19 cellular contexts compared by ENCODE assay signal in the genomic region with DNA sequence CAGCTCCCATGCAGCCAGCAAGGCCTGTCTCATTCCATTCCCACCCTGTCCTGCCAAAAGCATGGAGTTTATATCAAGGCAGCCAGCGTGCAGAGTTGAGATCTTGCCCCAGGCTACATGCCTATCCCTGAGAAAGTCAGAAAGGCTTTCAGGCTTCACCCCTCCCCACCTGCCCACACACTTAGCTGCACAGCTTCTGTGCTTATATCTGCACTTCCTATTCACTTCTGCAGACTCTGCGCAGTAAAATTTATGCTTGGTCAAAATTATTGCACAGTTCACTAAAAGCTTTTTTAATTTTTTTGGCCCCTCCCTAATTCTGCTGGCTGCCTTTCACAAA. TPM values are rescaled to one million over a fixed set of nuclear protein-coding genes. Genes with fewer than 3 reads are reported as not detected.
DNase-seq lines count a peak whose midpoint lies in the region; ATAC-seq, FAIRE-seq and TF ChIP-seq lines count a peak whose summit lies in the region.
"Had no signal": no experiment of that assay in that cellular context is flagged by ENCODE, and none has a peak within 500 bp of the region (broad histone marks: within the 10 kb centered on the region; RNA-seq: fewer than 3 reads in every experiment).

No MANE protein-coding gene starts in this region.

- peak; percentile 42 for DNase-seq in D341Med (ENCODE audit: low spot score)
- DNase-seq in HPDE6-E6E7 (ENCODE audit: extremely low spot score), result peak; percentile 43
- DNase-seq in K562 (ENCODE audit: extremely low read depth in 1 of 4, low spot score in 3 of 4), result peak in 1 of 4 experiments; percentile 14
- DNase-seq in mesothelial cell of epicardium (ENCODE audit: low spot score in 2 of 2, unreplicated experiment in 2 of 2), result peak in 1 of 2 experiments; percentile 26
- no peak for DNase-seq in SW 1271 (lab: John Stamatoyannopoulos, UW)
- DNase-seq in germinal center (ENCODE audit: low spot score), result no peak
- DNase-seq: activated CD4-positive, CD25-positive, alpha-beta regulatory T cell; erythroblast; Kasumi-1; NCI-H1694; NCI-H510A treated with DMSO at 0.1 percent for 48 hours; T-helper 1 cell had no signal

- peaks cover 19% of the 10 kb centered on the region for H3K4me1 Mint-ChIP-seq in mesothelial cell of epicardium
- H3K4me1 Mint-ChIP-seq: stimulated activated naive CD8-positive, alpha-beta T cell treated with anti-CD3 and anti-CD28 coated beads, Interleukin-15, amount 100 ng/mL, for 72 hours had no signal

- intact Hi-C loops in K562 (cut with micrococcal nuclease), result no loop called here

- TF ChIP-seq POLR2A in K562 (conservative IDR thresholded peaks at IDR 0.05), result no peak

- peak overlapping the region; percentile 9 to 57; a peak in 2 of 4 replicates for H3K9ac ChIP-seq in K562 (ENCODE audit: insufficient read depth in 1 of 2, low read depth in 2 of 2, low read length in 2 of 2)

- H4K20me1 ChIP-seq in K562 (replicated peaks; ENCODE audit: control insufficient read depth, insufficient read depth, low read length), result no peaks in the 10 kb centered on the region

- TF ChIP-seq EP300 in K562 (IDR thresholded peaks at IDR 0.05; ENCODE audit: low read length), result no peak

- TF ChIP-seq CTCF in K562 (IDR thresholded peaks at IDR 0.05 in 2 of 3, conservative IDR thresholded peaks at IDR 0.05 in 1 of 3; ENCODE audit: insufficient read depth in 2 of 3, low read depth in 1 of 3, low read length in 3 of 3) (no peak), mesothelial cell of epicardium (IDR thresholded peaks at IDR 0.05; ENCODE audit: unreplicated experiment) (no peak)

- no peak for FAIRE-seq in K562 (lab: Jason Lieb, UNC)
- FAIRE-seq: GM19239 had no signal

- peak overlapping the region; percentile 74 for H3K4me2 ChIP-seq in K562 (ENCODE audit: insufficient read depth, low read length)

- H3K4me3 Mint-ChIP-seq in mesothelial cell of epicardium, result peak overlapping the region; percentile 63

- 19% methylated on average over 2 of the region's 2 CpGs for WGBS in K562 (ENCODE audit: insufficient coverage, low coverage, missing lambda C conversion rate)

- no peak for TF ChIP-seq RAD21 in K562 (CRISPR knock-in tag; conservative IDR thresholded peaks at IDR 0.05 in 1 of 2, IDR thresholded peaks at IDR 0.05 in 1 of 2)

- POLR2A ChIA-PET in K562 (lab: Yijun Ruan, JAX), result interaction anchor here (0.6 to 1.8 kb wide), 4 partner anchors 9 to 59 kb away, joined by 3 to 8 read pairs (median 5); partner anchors contain the start of genes ZNF675 and ZNF681

- no peaks in the 10 kb centered on the region for H3K36me3 Mint-ChIP-seq in mesothelial cell of epicardium

- no peaks in the 10 kb centered on the region for H3K9me3 ChIP-seq in K562 (replicated peaks; ENCODE audit: control insufficient read depth, insufficient read depth, low read depth, low read length)
- H3K9me3 ChIP-seq: vagina had no signal

- CTCF ChIA-PET in K562 (lab: Yijun Ruan, JAX; ENCODE audit: low intra/inter-chr PET ratio), result no interaction called here

- no peaks in the 10 kb centered on the region for H3K36me3 ChIP-seq in K562 (ENCODE audit: control insufficient read depth, insufficient read depth, low read length)
- H3K36me3 ChIP-seq: vagina had no signal

- peak; percentile 77 for ATAC-seq in K562
- ATAC-seq in HG03095 (IDR thresholded peaks at IDR 0.05; ENCODE audit: unreplicated experiment), result no peak
- no peak for ATAC-seq in GM19328 (IDR thresholded peaks at IDR 0.05; ENCODE audit: unreplicated experiment)

- peaks cover 0 to 9% of the 10 kb centered on the region in 2 experiments; a peak in 3 of 5 replicates for H3K4me1 ChIP-seq in K562 (replicated peaks in 1 of 2; ENCODE audit: control insufficient read depth in 2 of 2, insufficient read depth in 2 of 2, low read length in 2 of 2)
- H3K4me1 ChIP-seq: vagina had no signal

- H3K27me3 Mint-ChIP-seq in mesothelial cell of epicardium (ENCODE audit: low read depth), result no peaks in the 10 kb centered on the region
- H3K27me3 Mint-ChIP-seq: stimulated activated naive CD8-positive, alpha-beta T cell treated with anti-CD3 and anti-CD28 coated beads, Interleukin-15, amount 100 ng/mL, for 72 hours had no signal

- in situ Hi-C loops in K562 (cut with MboI), result no loop called here

- H3K4me3 ChIP-seq in K562, result peak overlapping the region; percentile 26
- H3K4me3 ChIP-seq: coronary artery, vagina had no signal

- H3K27ac ChIP-seq in K562 (ENCODE audit: extremely low read depth, low read depth, low read length), result peak overlapping the region; percentile 64
- H3K27ac ChIP-seq: coronary artery, HL-60, vagina had no signal

- no TSS peak for BruUV-seq in K562 (replicated peaks; lab: Mats Ljungman, UMichigan)

- H3K27ac Mint-ChIP-seq in mesothelial cell of epicardium, result peak overlapping the region; percentile 98

- peaks cover 5% of the 10 kb centered on the region for H3K9me3 Mint-ChIP-seq in mesothelial cell of epicardium

- H3K27me3 ChIP-seq in K562 (ENCODE audit: control insufficient read depth in 2 of 2, insufficient read depth in 2 of 2, low read length in 2 of 2), result no peaks in the 10 kb centered on the region
- H3K27me3 ChIP-seq: vagina had no signal

- H3K9me1 ChIP-seq in K562 (ENCODE audit: control insufficient read depth, insufficient read depth, low read length), result no peaks in the 10 kb centered on the region

- H2AFZ ChIP-seq in K562 (ENCODE audit: low read depth, low read length), result peak overlapping the region; percentile 93

- H3K79me2 ChIP-seq in K562 (ENCODE audit: control insufficient read depth, insufficient read depth, low read length), result no peaks in the 10 kb centered on the region

TF ChIP-seq in K562, 482 proteins besides CTCF, POLR2A, EP300 and RAD21 (continues in another document):
- TF ChIP-seq ETV5 (CRISPR knock-in tag; IDR thresholded peaks at IDR 0.05; ENCODE audit: low read depth) (no peak), ZBTB8A (IDR thresholded peaks at IDR 0.05; ENCODE audit: partially characterized antibody) (no peak), ZBTB34 (CRISPR knock-in tag; IDR thresholded peaks at IDR 0.05) (no peak), ZNF583 (CRISPR knock-in tag; IDR thresholded peaks at IDR 0.05) (no peak), PHF8 (IDR thresholded peaks at IDR 0.05; ENCODE audit: borderline replicate concordance, low read length) (0 out of 2 replicates have a peak, but pooled peaks have one; percentile 4)

RNA-seq across cellular contexts. Expression of gene ZNF675, which starts 12.5 kb away (rescaled TPM):
- total RNA-seq in K562 (2011; cell fraction: chromatin; rRNA removed; ENCODE audit: low replicate concordance), result 43.8 and 56.9 TPM in 2 replicates
- total RNA-seq in K562 (2011; cell fraction: nucleolus; rRNA removed), result 36.0 and 38.4 TPM in 2 replicates
- total RNA-seq in K562 (2011; cell fraction: nucleoplasm; rRNA removed), result 51.0 and 68.4 TPM in 2 replicates
- total RNA-seq in K562 (2014; rRNA removed), result 12.9 and 15.2 TPM in 2 replicates
- total RNA-seq in K562 (2014; rRNA removed; fragmentation: Illumina TruSeq; extraction: Trizol), result 26.5 and 28.0 TPM in 2 replicates
- total RNA-seq in K562 (2015; rRNA removed; fragmentation: Illumina TruSeq; extraction: Trizol), result 22.1 and 26.1 TPM in 2 replicates
- 14.7 and 17.2 TPM in 2 replicates for total RNA-seq in K562 (2021)
- polyA plus RNA-seq in K562 (2011; rRNA removed), result 14.8 and 15.7 TPM in 2 replicates
- polyA plus RNA-seq in K562 (2011; cell fraction: cytosol; rRNA removed), result 2.6 and 7.6 TPM in 2 replicates
- polyA plus RNA-seq in K562 (2011; cell fraction: nucleus; rRNA removed), result 12.5 and 15.2 TPM in 2 replicates
- 7.4 and 8.5 TPM in 2 replicates for polyA plus RNA-seq in K562 (2012)
- polyA plus RNA-seq in K562 (2014; fragmentation: Illumina TruSeq; extraction: Trizol), result 18.6 and 21.6 TPM in 2 replicates
- polyA plus RNA-seq in K562 (2014; fragmentation: Nextera tagmentation; extraction: Ambion mirVana), result 10 to 100 TPM; 13.2 to 21.3 TPM
- polyA plus RNA-seq in K562 (2014; rRNA removed), result 14.1 and 15.7 TPM in 2 replicates
- 21.1 and 33.8 TPM in 2 replicates for polyA minus RNA-seq in K562 (2011; rRNA and poly(A)+ RNA removed)
- polyA minus RNA-seq in K562 (2011; cell fraction: cytosol; rRNA and poly(A)+ RNA removed), result 7.1 and 8.1 TPM in 2 replicates
- 21.9 and 31.2 TPM in 2 replicates for polyA minus RNA-seq in K562 (2011; cell fraction: nucleus; rRNA and poly(A)+ RNA removed)
- 20.6 to 24.1 TPM (median 24.0 TPM) in 3 replicates for total RNA-seq in mesothelial cell of epicardium

RNA-seq across cellular contexts. Expression of gene ZNF681, which starts 59.2 kb away (rescaled TPM):
- 2.9 and 12.2 TPM in 2 replicates for total RNA-seq in K562 (2011; cell fraction: chromatin; rRNA removed; ENCODE audit: low replicate concordance)
- 2.3 and 3.0 TPM in 2 replicates for total RNA-seq in K562 (2011; cell fraction: nucleolus; rRNA removed)
- total RNA-seq in K562 (2011; cell fraction: nucleoplasm; rRNA removed), result 5.2 and 8.5 TPM in 2 replicates
- 2.8 and 4.1 TPM in 2 replicates for total RNA-seq in K562 (2014; rRNA removed)
- 8.6 and 10.6 TPM in 2 replicates for total RNA-seq in K562 (2014; rRNA removed; fragmentation: Illumina TruSeq; extraction: Trizol)
- total RNA-seq in K562 (2015; rRNA removed; fragmentation: Illumina TruSeq; extraction: Trizol), result 7.4 TPM in 2 replicates
- total RNA-seq in K562 (2021), result 4.1 and 5.1 TPM in 2 replicates
- 4.7 and 5.8 TPM in 2 replicates for polyA plus RNA-seq in K562 (2011; rRNA removed)
- 1.1 and 3.2 TPM in 2 replicates for polyA plus RNA-seq in K562 (2011; cell fraction: cytosol; rRNA removed)
- polyA plus RNA-seq in K562 (2011; cell fraction: nucleus; rRNA removed), result 2.3 and 3.2 TPM in 2 replicates
- polyA plus RNA-seq in K562 (2012), result 2.5 and 4.4 TPM in 2 replicates
- 4.9 and 6.7 TPM in 2 replicates for polyA plus RNA-seq in K562 (2014; fragmentation: Illumina TruSeq; extraction: Trizol)
- polyA plus RNA-seq in K562 (2014; fragmentation: Nextera tagmentation; extraction: Ambion mirVana), result 1 to 10 TPM; 3.0 to 3.1 TPM
- polyA plus RNA-seq in K562 (2014; rRNA removed), result 3.1 and 4.9 TPM in 2 replicates
- polyA minus RNA-seq in K562 (2011; rRNA and poly(A)+ RNA removed), result 7.3 and 10.7 TPM in 2 replicates
- 2.8 and 4.5 TPM in 2 replicates for polyA minus RNA-seq in K562 (2011; cell fraction: cytosol; rRNA and poly(A)+ RNA removed)
- 2.3 and 4.2 TPM in 2 replicates for polyA minus RNA-seq in K562 (2011; cell fraction: nucleus; rRNA and poly(A)+ RNA removed)
- total RNA-seq in mesothelial cell of epicardium, result 7.3 to 9.0 TPM (median 8.8 TPM) in 3 replicates

Comparison
In these comparisons a context has a peak if more than half of its experiments do, and no peak if none do; other contexts are left out.
1. DNase-seq: peak in D341Med (single experiment) and HPDE6-E6E7 (single experiment); none in SW 1271 (0 of 2) and germinal center (single experiment).